ENCODE assay signal across 10 cellular contexts in the genomic region with DNA sequence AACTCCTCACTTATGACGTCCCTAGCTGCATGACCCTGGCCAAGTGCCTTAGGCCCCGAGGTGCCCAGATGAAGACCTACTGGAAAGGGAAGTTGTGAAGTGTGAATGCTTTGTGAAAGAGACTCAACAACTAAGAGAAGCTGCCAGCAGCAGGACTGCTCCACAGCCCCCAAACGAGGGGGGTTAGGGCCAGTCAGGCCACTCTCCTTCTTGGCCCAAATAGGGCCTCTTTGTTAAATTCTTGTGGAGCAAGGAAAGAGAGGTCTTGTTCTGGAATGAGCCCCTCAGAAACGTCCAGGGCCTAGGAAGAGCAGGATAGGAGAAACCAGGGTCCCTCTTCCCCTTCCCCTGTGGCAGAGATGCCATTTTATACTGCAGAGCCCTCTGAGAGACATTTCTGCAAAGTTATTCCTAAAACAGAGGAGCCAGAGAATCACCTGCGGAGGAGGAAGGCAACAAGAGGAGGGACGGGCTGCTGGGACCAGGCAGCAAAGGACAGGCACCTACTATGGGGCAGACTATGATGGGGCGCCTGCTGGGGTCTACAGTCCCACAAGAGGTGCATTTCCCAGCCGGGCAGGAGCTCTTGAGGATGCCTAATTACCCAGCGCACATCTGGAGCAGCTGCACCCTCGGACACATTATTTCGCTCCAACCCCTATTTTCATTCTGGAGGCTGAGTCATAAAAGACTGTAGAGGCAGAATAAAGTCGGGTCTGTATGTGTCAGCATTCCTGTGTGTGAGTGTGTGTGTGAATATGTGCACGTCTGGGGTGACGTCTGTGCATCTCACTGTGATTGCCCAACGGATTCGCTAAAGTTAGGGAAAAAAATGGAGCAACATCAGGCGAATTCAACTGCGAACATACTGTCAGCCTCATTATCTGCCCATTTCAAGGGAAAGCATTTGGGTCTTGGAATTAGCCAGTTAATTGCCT. TPM values are rescaled to one million over a fixed set of nuclear protein-coding genes. Genes with fewer than 3 reads are reported as not detected.
DNase-seq lines count a peak whose midpoint lies in the region; ATAC-seq, FAIRE-seq and TF ChIP-seq lines count a peak whose summit lies in the region.
"Had no signal": no experiment of that assay in that cellular context is flagged by ENCODE, and none has a peak within 500 bp of the region (broad histone marks: within the 10 kb centered on the region; RNA-seq: fewer than 3 reads in every experiment).

No MANE protein-coding gene starts in this region.

- FAIRE-seq in H54 (lab: Jason Lieb, UNC): peak; percentile 97

- peak; percentile 95 for DNase-seq in H54 (ENCODE audit: insufficient read length, low spot score)
- peak; percentile 41 to 90 for DNase-seq in cardiac fibroblast (ENCODE audit: low read depth in 2 of 2)
- DNase-seq in omental fat pad (ENCODE audit: low spot score): no peak
- no peak for DNase-seq in ovary
- DNase-seq: body of pancreas, Karpas-422, NCI-H82 had no signal

- H3K27me3 ChIP-seq in ovary: no peaks in the 10 kb centered on the region

- no peak for TF ChIP-seq POLR2A in H54 (IDR thresholded peaks at IDR 0.05; ENCODE audit: low read depth, low read length)
- no peak for TF ChIP-seq POLR2A in ovary (IDR thresholded peaks at IDR 0.05)

- WGBS in ovary, 3 donors: 16 to 27% (median 25%) methylated on average over 18 of the region's 18 CpGs

- no peak for TF ChIP-seq EP300 in ovary (IDR thresholded peaks at IDR 0.05)

- intact Hi-C loops in ovary (cut with DNase I): no loop called here

- H3K9me3 ChIP-seq in ovary: no peaks in the 10 kb centered on the region
- H3K9me3 ChIP-seq: body of pancreas had no signal

- H3K4me3 ChIP-seq in cardiac fibroblast (replicated peaks in 1 of 2; ENCODE audit: low read depth in 2 of 2, low read length in 2 of 2) (no peak overlapping the region), ovary (no peak overlapping the region)
- H3K4me3 ChIP-seq: body of pancreas had no signal

- H3K36me3 ChIP-seq in ovary: no peaks in the 10 kb centered on the region

- no peaks in the 10 kb centered on the region for H3K4me1 ChIP-seq in ovary (ENCODE audit: insufficient read depth)

- TF ChIP-seq CTCF in cardiac fibroblast (IDR thresholded peaks at IDR 0.05; ENCODE audit: low read depth, low read length) (no peak), omental fat pad (IDR thresholded peaks at IDR 0.05) (no peak), ovary (IDR thresholded peaks at IDR 0.05) (no peak)

- H3K27ac ChIP-seq in ovary: no peak overlapping the region
- H3K27ac ChIP-seq: body of pancreas had no signal

- ATAC-seq in omental fat pad (ENCODE audit: low FRiP score): peak; percentile 31
- no peak for ATAC-seq in GM18868 (IDR thresholded peaks at IDR 0.05; ENCODE audit: unreplicated experiment)
- ATAC-seq in HG03175 (IDR thresholded peaks at IDR 0.05; ENCODE audit: unreplicated experiment): no peak

RNA-seq across cellular contexts. Expression of a gene that starts 11.4 kb away (rescaled TPM):
- total RNA-seq in omental fat pad (under 1 TPM in 2 of 4 donors, not detected in 2; 0.09 to 0.48 TPM), ovary (under 1 TPM in 4 of 7 donors, not detected in 3; 0.10 to 0.36 (median 0.12) TPM)
- polyA plus RNA-seq in ovary: under 1 TPM in 1 of 2 donors, not detected in 1; 0.27 TPM
- total RNA-seq: body of pancreas had no signal

RNA-seq across cellular contexts. Expression of a gene that starts 22.5 kb away (rescaled TPM):
- 1 to 10 TPM; 4.3 to 6.2 (median 5.0) TPM for total RNA-seq in omental fat pad
- total RNA-seq in ovary: 1 to 10 TPM in 2 of 7 donors, under 1 TPM in 2, not detected in 3; 0.17 to 2.5 (median 0.97) TPM
- under 1 TPM in 1 of 2 donors, not detected in 1; 0.28 TPM for polyA plus RNA-seq in ovary
- total RNA-seq: body of pancreas; T-helper 1 cell treated with Interleukin-12 subunit alpha and Interleukin-12 subunit beta and Interleukin-4 antibody, amounts not matched to agents 30 ng/mL and 1 ng/mL, for 36 hours had no signal

RNA-seq across cellular contexts. Expression of a gene that starts 26.8 kb away (rescaled TPM):
- 10 to 100 TPM in 1 of 4 donors, 1 to 10 TPM in 3; 5.3 to 11.5 (median 8.4) TPM for total RNA-seq in omental fat pad
- total RNA-seq in ovary: 1 to 10 TPM in 4 of 7 donors, under 1 TPM in 3; 0.23 to 2.9 (median 1.3) TPM
- 1 to 10 TPM in 1 of 2 donors, under 1 TPM in 1; 0.48 to 6.9 TPM for polyA plus RNA-seq in ovary

RNA-seq across cellular contexts. Expression of a gene that starts 32.8 kb away (rescaled TPM):
- total RNA-seq in omental fat pad (10 to 100 TPM in 3 of 4 donors, 1 to 10 TPM in 1; 9.2 to 22.7 (median 15.5) TPM), ovary (10 to 100 TPM in 1 of 7 donors, 1 to 10 TPM in 4, under 1 TPM in 2; 0.25 to 10.3 (median 1.7) TPM)
- under 1 TPM; 0.25 to 0.73 TPM for polyA plus RNA-seq in ovary

RNA-seq across cellular contexts. Expression of a gene that starts 44.0 kb away (rescaled TPM):
- total RNA-seq in omental fat pad (1 to 10 TPM in 2 of 4 donors, under 1 TPM in 2; 0.72 to 3.3 (median 1.4) TPM), ovary (1 to 10 TPM in 2 of 7 donors, under 1 TPM in 4, not detected in 1; 0.20 to 2.8 (median 0.66) TPM)
- under 1 TPM; 0.04 to 0.53 TPM for polyA plus RNA-seq in ovary

Comparison
In these comparisons a context has a peak if more than half of its experiments do, and no peak if none do; other contexts are left out.
1. DNase-seq: peak in H54 (single experiment) and cardiac fibroblast (2 of 2); none in omental fat pad (single experiment) and ovary (0 of 5).